ENCODE assay signal across 8 cellular contexts in the genomic region with DNA sequence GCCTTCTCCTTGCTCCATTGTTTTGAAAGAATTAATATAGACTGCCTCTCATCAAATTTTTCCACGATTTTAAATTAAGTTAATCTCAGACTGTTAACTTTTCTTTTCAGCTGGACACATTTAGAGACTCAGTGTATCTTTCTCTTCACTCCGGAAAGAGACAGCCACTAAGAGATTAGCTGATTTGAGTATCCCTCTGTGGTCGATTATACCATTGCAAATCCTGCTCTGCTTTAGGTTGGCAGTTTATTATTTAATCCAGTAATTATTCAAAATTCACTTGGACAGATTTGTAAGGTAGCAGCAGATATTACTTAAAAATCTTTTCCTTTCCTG. TPM values are rescaled to one million over a fixed set of nuclear protein-coding genes. Genes with fewer than 3 reads are reported as not detected.
DNase-seq lines count a peak whose midpoint lies in the region; ATAC-seq and TF ChIP-seq lines count a peak whose summit lies in the region.

No MANE protein-coding gene starts in this region.

- no peak for TF ChIP-seq RAD21 in liver (IDR thresholded peaks at IDR 0.05)

- WGBS in liver: 8% methylated on average over 3 of the region's 3 CpGs
- 9 to 10% methylated on average over 3 of the region's 3 CpGs for WGBS in upper lobe of left lung, 2 donors

- H3K9me3 ChIP-seq in liver (ENCODE audit: control insufficient read depth in 4 of 4, low read length in 3 of 4): no peaks in the 10 kb centered on the region
- H3K9me3 ChIP-seq in upper lobe of left lung: no peaks in the 10 kb centered on the region

- H3K27me3 ChIP-seq in liver (ENCODE audit: control insufficient read depth in 4 of 4, insufficient read depth in 4 of 4, low read length in 3 of 4) (no peaks in the 10 kb centered on the region), upper lobe of left lung (no peaks in the 10 kb centered on the region)

- no peaks in the 10 kb centered on the region for H3K27me3 Mint-ChIP-seq in activated naive CD4-positive, alpha-beta T cell treated with anti-CD3 and anti-CD28 coated beads, Interleukin-2, amount 50 U/mL, for 24 hours

- H3K4me3 ChIP-seq in liver (ENCODE audit: low read depth in 1 of 3, low read length in 3 of 3): peak overlapping the region; percentile 81 to 98 (median 82)
- H3K4me3 ChIP-seq in upper lobe of left lung: peak overlapping the region; percentile 43 to 98 (median 92)

- H3K36me3 ChIP-seq in liver (ENCODE audit: control insufficient read depth in 4 of 4, insufficient read depth in 3 of 4, low read depth in 1 of 4, low read length in 3 of 4) (peaks cover 0 to 2% (median 0%) of the 10 kb centered on the region in 4 donors), upper lobe of left lung (peaks cover 3 to 18% (median 4%) of the 10 kb centered on the region in 4 donors)

- ATAC-seq in upper lobe of left lung (ENCODE audit: low FRiP score in 2 of 2): no peak
- ATAC-seq in GM18907 (IDR thresholded peaks at IDR 0.05; ENCODE audit: unreplicated experiment): no peak

- peak overlapping the region; percentile 95 for H3K4me3 Mint-ChIP-seq in activated naive CD4-positive, alpha-beta T cell treated with anti-CD3 and anti-CD28 coated beads, Interleukin-2, amount 50 U/mL, for 24 hours

- TF ChIP-seq CTCF in liver (IDR thresholded peaks at IDR 0.05; ENCODE audit: low read depth, low read length, missing input control) (no peak), upper lobe of left lung (IDR thresholded peaks at IDR 0.05) (no peak)

- no peak for DNase-seq in activated naive CD4-positive, alpha-beta T cell treated with Interleukin-2 at 50 U/mL for 16 hours
- no peak for DNase-seq in upper lobe of left lung
- no peak for DNase-seq in globus pallidus (ENCODE audit: low spot score)
- no peak for DNase-seq in NCI-H2029 (lab: John Stamatoyannopoulos, UW)

- H3K4me1 ChIP-seq in liver (ENCODE audit: control insufficient read depth in 4 of 4, insufficient read depth in 4 of 4, low read length in 3 of 4): peaks cover 0 to 16% (median 11%) of the 10 kb centered on the region in 4 donors
- H3K4me1 ChIP-seq in upper lobe of left lung: peaks cover 10 to 32% (median 17%) of the 10 kb centered on the region in 4 donors

- peak overlapping the region; percentile 87 to 91 for H3K9ac ChIP-seq in liver (ENCODE audit: low read depth in 1 of 2, low read length in 2 of 2)

- peak overlapping the region; percentile 100 for H3K27ac Mint-ChIP-seq in activated naive CD4-positive, alpha-beta T cell treated with anti-CD3 and anti-CD28 coated beads, Interleukin-2, amount 50 U/mL, for 24 hours

- H3K27ac ChIP-seq in angular gyrus (ENCODE audit: low read depth, low read length) (peak overlapping the region; percentile 93), liver (ENCODE audit: low read depth in 1 of 2, low read length in 2 of 2) (peak overlapping the region; percentile 98 to 99), upper lobe of left lung (peak overlapping the region; percentile 96 to 99 (median 97))

- no peak for TF ChIP-seq EP300 in upper lobe of left lung (IDR thresholded peaks at IDR 0.05)

- peaks cover 4% of the 10 kb centered on the region for H3K36me3 Mint-ChIP-seq in activated naive CD4-positive, alpha-beta T cell treated with anti-CD3 and anti-CD28 coated beads, Interleukin-2, amount 50 U/mL, for 24 hours

- peaks cover 70% of the 10 kb centered on the region for H3K4me1 Mint-ChIP-seq in activated naive CD4-positive, alpha-beta T cell treated with anti-CD3 and anti-CD28 coated beads, Interleukin-2, amount 50 U/mL, for 24 hours

- TF ChIP-seq POLR2A in upper lobe of left lung (IDR thresholded peaks at IDR 0.05): no peak

- no peaks in the 10 kb centered on the region for H3K9me3 Mint-ChIP-seq in activated naive CD4-positive, alpha-beta T cell treated with anti-CD3 and anti-CD28 coated beads, Interleukin-2, amount 50 U/mL, for 24 hours

TF ChIP-seq in liver, 16 proteins besides CTCF, POLR2A, EP300 and RAD21:
- TF ChIP-seq RXRA (IDR thresholded peaks at IDR 0.05) (no peak), FOXA1 (IDR thresholded peaks at IDR 0.05) (no peak)
TF ChIP-seq in liver: peak in this region for 0.

RNA-seq across cellular contexts. Expression of a gene that starts 0.6 kb away (rescaled TPM):
- total RNA-seq in liver (10 to 100 TPM; 31.3 to 32.5 TPM), upper lobe of left lung (10 to 100 TPM; 15.5 to 67.9 (median 43.1) TPM)
- 10 to 100 TPM; 25.6 to 30.7 TPM for polyA plus RNA-seq in liver

RNA-seq across cellular contexts. Expression of a gene that starts 29.2 kb away (rescaled TPM):
- total RNA-seq in liver (1 to 10 TPM; 5.0 to 5.9 TPM), upper lobe of left lung (1 to 10 TPM; 2.6 to 8.4 (median 4.2) TPM)
- 1 to 10 TPM; 2.0 to 2.8 TPM for polyA plus RNA-seq in liver

RNA-seq across cellular contexts. Expression of a gene that starts 48.0 kb away (rescaled TPM):
- total RNA-seq in liver (10 to 100 TPM in 1 of 2 donors, 1 to 10 TPM in 1; 9.1 to 19.1 TPM), upper lobe of left lung (10 to 100 TPM; 14.4 to 41.6 (median 21.1) TPM)
- polyA plus RNA-seq in liver: 1 to 10 TPM; 5.0 to 6.2 TPM

RNA-seq across cellular contexts. Expression of a gene that starts 48.1 kb away (rescaled TPM):
- total RNA-seq in liver (1 to 10 TPM; 6.8 to 9.2 TPM), upper lobe of left lung (10 to 100 TPM in 1 of 6 donors, 1 to 10 TPM in 5; 1.8 to 10.6 (median 8.8) TPM)
- 1 to 10 TPM; 1.7 to 7.7 TPM for polyA plus RNA-seq in liver
